Comparison of ENCODE assay signal across 16 cellular contexts in the genomic region with DNA sequence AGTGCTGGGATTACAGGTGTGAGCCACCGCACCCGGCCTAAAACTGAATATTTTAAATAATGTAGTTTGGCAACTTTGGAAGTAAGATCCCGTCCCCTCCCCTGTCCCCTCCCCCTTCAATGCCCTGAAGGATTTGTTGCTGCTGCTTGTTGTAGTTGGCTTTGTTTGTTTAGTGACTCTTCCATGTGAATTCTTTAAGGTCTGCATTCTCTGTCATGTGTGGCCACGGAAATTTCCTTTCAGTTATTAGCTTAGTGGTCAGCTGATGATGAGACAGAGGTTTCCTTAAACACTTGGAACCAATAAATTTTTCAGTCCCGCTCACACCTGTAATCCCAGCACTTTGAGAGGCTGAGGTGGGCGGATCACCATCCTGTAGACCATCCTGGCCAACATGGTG.
"Had no signal": no experiment of that assay in that cellular context is flagged by ENCODE, and none has a peak within 500 bp of the region (broad histone marks: within the 10 kb centered on the region; RNA-seq: fewer than 3 reads in every experiment).

No MANE protein-coding gene starts in this region.

- H3K27ac ChIP-seq: body of pancreas, colonic mucosa, esophagus squamous epithelium, tibial nerve had no signal

- H3K36me3 ChIP-seq: colonic mucosa, esophagus squamous epithelium, tibial nerve had no signal

- DNase-seq: activated CD4-positive, alpha-beta T cell treated with anti-CD3 and anti-CD28 coated beads for 36 hours; activated CD8-positive, alpha-beta T cell treated with anti-CD3 and anti-CD28 coated beads for 36 hours; activated naive CD4-positive, alpha-beta T cell treated with anti-CD3 and anti-CD28 coated beads for 36 hours; activated T-cell treated with anti-CD3 and anti-CD28 coated beads, Interleukin-2, amount 50 U/mL, for 1 hour; body of pancreas; colonic mucosa; esophagus squamous epithelium; midbrain; nucleus accumbens; stimulated activated naive CD8-positive, alpha-beta T cell treated with anti-CD3 and anti-CD28 coated beads, Interleukin-15, Interleukin-2, amounts not matched to agents 100 U/mL and 50 U/mL, for 24 hours had no signal

- ATAC-seq: activated CD4-positive, alpha-beta T cell treated with anti-CD3 and anti-CD28 coated beads for 36 hours; activated CD8-positive, alpha-beta T cell treated with anti-CD3 and anti-CD28 coated beads for 36 hours; body of pancreas; stimulated activated naive CD8-positive, alpha-beta T cell treated with anti-CD3 and anti-CD28 coated beads, Interleukin-15, Interleukin-2, amounts not matched to agents 100 U/mL and 50 U/mL, for 24 hours; WTC11 had no signal

- FAIRE-seq: endometrium, islet of Langerhans, urothelium cell line had no signal

- H3K4me3 ChIP-seq: body of pancreas, colonic mucosa, esophagus squamous epithelium, lung, tibial nerve had no signal

- H3K27me3 ChIP-seq: body of pancreas, colonic mucosa, tibial nerve had no signal

- H3K9me3 ChIP-seq: body of pancreas, colonic mucosa, esophagus squamous epithelium, tibial nerve had no signal

- H3K4me1 ChIP-seq: body of pancreas, colonic mucosa, tibial nerve had no signal
